ENCODE assay signal across 8 cellular contexts in genomic region chr19:4524808-4525562, GRCh38. TPM values are rescaled to one million over a fixed set of nuclear protein-coding genes. Genes with fewer than 3 reads are reported as not detected.
A peak's percentile ranks its signal among the peaks of the same experiment; 100 is the strongest.
DNase-seq lines count a peak whose midpoint lies in the region; ATAC-seq and TF ChIP-seq lines count a peak whose summit lies in the region.

No MANE protein-coding gene starts in this region.

- H3K4me1 Mint-ChIP-seq in activated T-cell treated with anti-CD3 and anti-CD28 coated beads, Interleukin-2, amount 50 U/mL, for 4 hours (ENCODE audit: low read depth): no peaks in the 10 kb centered on the region

- no peaks in the 10 kb centered on the region for H3K9me3 Mint-ChIP-seq in activated T-cell treated with anti-CD3 and anti-CD28 coated beads, Interleukin-2, amount 50 U/mL, for 4 hours

- H3K4me3 ChIP-seq in foreskin fibroblast (ENCODE audit: low read depth in 1 of 2, low read length in 2 of 2): no peak overlapping the region
- H3K4me3 ChIP-seq in retinal pigment epithelial cell (ENCODE audit: low read length): no peak overlapping the region

- DNase-seq in NOMO-1 (lab: John Stamatoyannopoulos, UW; ENCODE audit: unreplicated experiment in 2 of 2) (peak; percentile 22 to 37), NOMO-1 treated with dmso at 0.1 percent for 144 hours (lab: John Stamatoyannopoulos, UW; ENCODE audit: unreplicated experiment) (no peak), OCI-M1 (lab: John Stamatoyannopoulos, UW) (peak; percentile 89), foreskin fibroblast (peak in 1 of 2 donors; percentile 65), retinal pigment epithelial cell (ENCODE audit: low read depth) (no peak), NCI-H187 (lab: John Stamatoyannopoulos, UW) (no peak)
- peak; percentile 60 for DNase-seq in activated T-cell treated with anti-CD3 and anti-CD28 coated beads, Interleukin-2, amount 50 U/mL, for 4 hours

- H3K27me3 Mint-ChIP-seq in activated T-cell treated with anti-CD3 and anti-CD28 coated beads, Interleukin-2, amount 50 U/mL, for 4 hours (ENCODE audit: low read depth): peaks cover 8% of the 10 kb centered on the region

- peak; percentile 79 for TF ChIP-seq CTCF in foreskin fibroblast (IDR thresholded peaks at IDR 0.05; ENCODE audit: low read depth, low read length)
- TF ChIP-seq CTCF in retinal pigment epithelial cell (conservative IDR thresholded peaks at IDR 0.05; ENCODE audit: low read depth, low read length): peak; percentile 90

- H3K36me3 Mint-ChIP-seq in activated T-cell treated with anti-CD3 and anti-CD28 coated beads, Interleukin-2, amount 50 U/mL, for 4 hours (ENCODE audit: insufficient read depth): no peaks in the 10 kb centered on the region

- ATAC-seq in activated T-cell treated with anti-CD3 and anti-CD28 coated beads, Interleukin-2, amount 50 U/mL, for 4 hours: peak; percentile 80 to 83
- no peak for ATAC-seq in GM18873 (IDR thresholded peaks at IDR 0.05; ENCODE audit: low FRiP score, unreplicated experiment)

- H3K4me3 Mint-ChIP-seq in activated T-cell treated with anti-CD3 and anti-CD28 coated beads, Interleukin-2, amount 50 U/mL, for 4 hours: no peak overlapping the region

RNA-seq across cellular contexts. Expression of gene PLIN4, which starts 6.7 kb away (rescaled TPM):
- under 1 TPM in 1 of 3 donors, not detected in 2; 0.03 TPM for total RNA-seq in activated T-cell treated with anti-CD3 and anti-CD28 coated beads, Interleukin-2, amount 50 U/mL, for 4 hours

RNA-seq across cellular contexts. Expression of gene PLIN5, which starts 10.0 kb away (rescaled TPM):
- under 1 TPM in 1 of 3 donors, not detected in 2; 0.10 TPM for total RNA-seq in activated T-cell treated with anti-CD3 and anti-CD28 coated beads, Interleukin-2, amount 50 U/mL, for 4 hours

RNA-seq across cellular contexts. Expression of gene LRG1, which starts 14.9 kb away (rescaled TPM):
- under 1 TPM; 0.08 to 0.24 (median 0.15) TPM for total RNA-seq in activated T-cell treated with anti-CD3 and anti-CD28 coated beads, Interleukin-2, amount 50 U/mL, for 4 hours

RNA-seq across cellular contexts. Expression of gene SEMA6B, which starts 34.5 kb away (rescaled TPM):
- total RNA-seq in activated T-cell treated with anti-CD3 and anti-CD28 coated beads, Interleukin-2, amount 50 U/mL, for 4 hours: under 1 TPM; 0.08 to 0.18 (median 0.14) TPM

RNA-seq across cellular contexts. Expression of gene HDGFL2, which starts 52.9 kb away (rescaled TPM):
- 10 to 100 TPM; 38.9 to 41.8 (median 40.7) TPM for total RNA-seq in activated T-cell treated with anti-CD3 and anti-CD28 coated beads, Interleukin-2, amount 50 U/mL, for 4 hours

Comparison
In these comparisons a context has a peak if more than half of its experiments do, and no peak if none do; other contexts are left out.
1. DNase-seq: peak in NOMO-1 (2 of 2), OCI-M1 (single experiment) and activated T-cell treated with anti-CD3 and anti-CD28 coated beads, Interleukin-2, amount 50 U/mL, for 4 hours (single experiment); none in NOMO-1 treated with dmso at 0.1 percent for 144 hours (single experiment), retinal pigment epithelial cell (single experiment) and NCI-H187 (0 of 2).